In genomic region chr5:135578305-135578684, GRCh38 we compare ENCODE assay signal across 2 cellular contexts.
TF ChIP-seq lines count a peak whose summit lies in the region.

No MANE protein-coding gene starts in this region.

TF ChIP-seq in liver, 16 proteins besides CTCF, POLR2A, EP300 and RAD21:
- TF ChIP-seq FOXA2 (IDR thresholded peaks at IDR 0.05) (no peak), RXRA (IDR thresholded peaks at IDR 0.05) (no peak), NR2F2 (IDR thresholded peaks at IDR 0.05) (no peak), HNF4A (conservative IDR thresholded peaks at IDR 0.05) (no peak), MAX (IDR thresholded peaks at IDR 0.05) (no peak), GABPA (IDR thresholded peaks at IDR 0.05 in 1 of 2, conservative IDR thresholded peaks at IDR 0.05 in 1 of 2) (no peak), HNF4G (IDR thresholded peaks at IDR 0.05) (no peak), TAF1 (conservative IDR thresholded peaks at IDR 0.05) (no peak), FOXA1 (IDR thresholded peaks at IDR 0.05) (no peak), JUND (IDR thresholded peaks at IDR 0.05) (no peak), EGR1 (IDR thresholded peaks at IDR 0.05; ENCODE audit: low read depth in 2 of 2) (no peak), SP1 (IDR thresholded peaks at IDR 0.05) (no peak), YY1 (IDR thresholded peaks at IDR 0.05) (no peak)
- TF ChIP-seq, protein P1, sequence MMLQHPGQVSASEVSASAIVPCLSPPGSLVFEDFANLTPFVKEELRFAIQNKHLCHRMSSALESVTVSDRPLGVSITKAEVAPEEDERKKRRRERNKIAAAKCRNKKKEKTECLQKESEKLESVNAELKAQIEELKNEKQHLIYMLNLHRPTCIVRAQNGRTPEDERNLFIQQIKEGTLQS (IDR thresholded peaks at IDR 0.05), result no peak
- TF ChIP-seq, protein P2, sequence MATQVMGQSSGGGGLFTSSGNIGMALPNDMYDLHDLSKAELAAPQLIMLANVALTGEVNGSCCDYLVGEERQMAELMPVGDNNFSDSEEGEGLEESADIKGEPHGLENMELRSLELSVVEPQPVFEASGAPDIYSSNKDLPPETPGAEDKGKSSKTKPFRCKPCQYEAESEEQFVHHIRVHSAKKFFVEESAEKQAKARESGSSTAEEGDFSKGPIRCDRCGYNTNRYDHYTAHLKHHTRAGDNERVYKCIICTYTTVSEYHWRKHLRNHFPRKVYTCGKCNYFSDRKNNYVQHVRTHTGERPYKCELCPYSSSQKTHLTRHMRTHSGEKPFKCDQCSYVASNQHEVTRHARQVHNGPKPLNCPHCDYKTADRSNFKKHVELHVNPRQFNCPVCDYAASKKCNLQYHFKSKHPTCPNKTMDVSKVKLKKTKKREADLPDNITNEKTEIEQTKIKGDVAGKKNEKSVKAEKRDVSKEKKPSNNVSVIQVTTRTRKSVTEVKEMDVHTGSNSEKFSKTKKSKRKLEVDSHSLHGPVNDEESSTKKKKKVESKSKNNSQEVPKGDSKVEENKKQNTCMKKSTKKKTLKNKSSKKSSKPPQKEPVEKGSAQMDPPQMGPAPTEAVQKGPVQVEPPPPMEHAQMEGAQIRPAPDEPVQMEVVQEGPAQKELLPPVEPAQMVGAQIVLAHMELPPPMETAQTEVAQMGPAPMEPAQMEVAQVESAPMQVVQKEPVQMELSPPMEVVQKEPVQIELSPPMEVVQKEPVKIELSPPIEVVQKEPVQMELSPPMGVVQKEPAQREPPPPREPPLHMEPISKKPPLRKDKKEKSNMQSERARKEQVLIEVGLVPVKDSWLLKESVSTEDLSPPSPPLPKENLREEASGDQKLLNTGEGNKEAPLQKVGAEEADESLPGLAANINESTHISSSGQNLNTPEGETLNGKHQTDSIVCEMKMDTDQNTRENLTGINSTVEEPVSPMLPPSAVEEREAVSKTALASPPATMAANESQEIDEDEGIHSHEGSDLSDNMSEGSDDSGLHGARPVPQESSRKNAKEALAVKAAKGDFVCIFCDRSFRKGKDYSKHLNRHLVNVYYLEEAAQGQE (IDR thresholded peaks at IDR 0.05), result no peak
- TF ChIP-seq, protein P3, sequence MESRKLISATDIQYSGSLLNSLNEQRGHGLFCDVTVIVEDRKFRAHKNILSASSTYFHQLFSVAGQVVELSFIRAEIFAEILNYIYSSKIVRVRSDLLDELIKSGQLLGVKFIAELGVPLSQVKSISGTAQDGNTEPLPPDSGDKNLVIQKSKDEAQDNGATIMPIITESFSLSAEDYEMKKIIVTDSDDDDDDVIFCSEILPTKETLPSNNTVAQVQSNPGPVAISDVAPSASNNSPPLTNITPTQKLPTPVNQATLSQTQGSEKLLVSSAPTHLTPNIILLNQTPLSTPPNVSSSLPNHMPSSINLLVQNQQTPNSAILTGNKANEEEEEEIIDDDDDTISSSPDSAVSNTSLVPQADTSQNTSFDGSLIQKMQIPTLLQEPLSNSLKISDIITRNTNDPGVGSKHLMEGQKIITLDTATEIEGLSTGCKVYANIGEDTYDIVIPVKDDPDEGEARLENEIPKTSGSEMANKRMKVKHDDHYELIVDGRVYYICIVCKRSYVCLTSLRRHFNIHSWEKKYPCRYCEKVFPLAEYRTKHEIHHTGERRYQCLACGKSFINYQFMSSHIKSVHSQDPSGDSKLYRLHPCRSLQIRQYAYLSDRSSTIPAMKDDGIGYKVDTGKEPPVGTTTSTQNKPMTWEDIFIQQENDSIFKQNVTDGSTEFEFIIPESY (IDR thresholded peaks at IDR 0.05), result no peak
TF ChIP-seq in liver: peak in this region for 0.

TF ChIP-seq in HepG2, 621 proteins besides CTCF, POLR2A, EP300 and RAD21:
- TF ChIP-seq, protein P4, sequence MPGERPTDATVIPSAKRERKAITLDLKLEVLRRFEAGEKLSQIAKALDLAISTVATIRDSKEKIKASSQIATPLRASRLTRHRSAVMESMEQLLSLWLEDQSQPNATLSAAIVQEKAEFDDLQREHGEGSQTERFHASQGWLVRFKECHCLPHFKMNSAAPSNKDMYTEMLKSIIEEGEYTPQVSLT (CRISPR knock-in tag; IDR thresholded peaks at IDR 0.05; ENCODE audit: borderline replicate concordance, low read depth), result no peak
- no peak for TF ChIP-seq ZNF296 (CRISPR knock-in tag; conservative IDR thresholded peaks at IDR 0.05)
- TF ChIP-seq FOSL1 (CRISPR knock-in tag; IDR thresholded peaks at IDR 0.05; ENCODE audit: borderline replicate concordance), result no peak
- no peak for TF ChIP-seq SMAD1 (CRISPR knock-in tag; IDR thresholded peaks at IDR 0.05; ENCODE audit: borderline replicate concordance, low read depth)
- TF ChIP-seq ZNF331 (CRISPR knock-in tag; IDR thresholded peaks at IDR 0.05), result no peak
- TF ChIP-seq SOX13 (IDR thresholded peaks at IDR 0.05), result no peak
- no peak for TF ChIP-seq SOX13 (CRISPR knock-in tag; conservative IDR thresholded peaks at IDR 0.05 in 1 of 2, IDR thresholded peaks at IDR 0.05 in 1 of 2)
- TF ChIP-seq TIGD3 (CRISPR knock-in tag; IDR thresholded peaks at IDR 0.05; ENCODE audit: borderline replicate concordance), result no peak
- TF ChIP-seq ONECUT2 (CRISPR knock-in tag; IDR thresholded peaks at IDR 0.05), result no peak
- no peak for TF ChIP-seq ZNF546 (CRISPR knock-in tag; conservative IDR thresholded peaks at IDR 0.05)
- TF ChIP-seq PTBP1 (IDR thresholded peaks at IDR 0.05; ENCODE audit: low read depth, low read length, poor library complexity, severe bottlenecking), result no peak
- TF ChIP-seq, protein P5, sequence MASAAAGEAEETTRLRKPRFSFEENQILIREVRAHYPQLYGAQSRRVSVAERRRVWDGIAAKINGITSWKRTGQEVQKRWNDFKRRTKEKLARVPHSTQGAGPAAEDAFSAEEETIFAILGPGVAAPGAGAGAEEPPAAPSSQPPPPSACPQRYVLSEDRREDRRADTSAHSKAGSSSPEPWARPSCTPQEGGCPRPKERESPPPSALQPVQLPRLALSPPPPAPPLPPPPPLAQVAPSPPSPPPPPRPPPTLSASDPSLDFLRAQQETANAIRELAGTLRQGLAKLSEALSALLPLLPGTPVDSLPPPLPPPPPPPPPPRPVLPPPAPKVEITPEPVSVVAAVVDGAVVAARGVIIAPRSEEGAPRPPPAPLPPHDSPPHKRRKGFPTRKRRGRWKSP (CRISPR knock-in tag; IDR thresholded peaks at IDR 0.05), result no peak
- TF ChIP-seq ZNF780A (CRISPR knock-in tag; IDR thresholded peaks at IDR 0.05), result no peak
- TF ChIP-seq KMT2A (CRISPR knock-in tag; IDR thresholded peaks at IDR 0.05), result no peak
- TF ChIP-seq PHF21A (CRISPR knock-in tag; IDR thresholded peaks at IDR 0.05), result no peak
- TF ChIP-seq ATF1 (CRISPR knock-in tag; IDR thresholded peaks at IDR 0.05), result no peak
- no peak for TF ChIP-seq SP2 (CRISPR knock-in tag; IDR thresholded peaks at IDR 0.05)
- TF ChIP-seq ZNF672 (CRISPR knock-in tag; IDR thresholded peaks at IDR 0.05), result no peak
